Comparison of ENCODE assay signal across 14 cellular contexts in genomic region chr3:149214702-149215101, GRCh38. TPM values are rescaled to one million over a fixed set of nuclear protein-coding genes. Genes with fewer than 3 reads are reported as not detected.
DNase-seq lines count a peak whose midpoint lies in the region; ATAC-seq and TF ChIP-seq lines count a peak whose summit lies in the region.
"Had no signal": no experiment of that assay in that cellular context is flagged by ENCODE, and none has a peak within 500 bp of the region (broad histone marks: within the 10 kb centered on the region; RNA-seq: fewer than 3 reads in every experiment).

No MANE protein-coding gene starts in this region.

- POLR2A ChIA-PET in WTC11 (lab: Charles Lee), result no interaction called here

- TF ChIP-seq CTCF in WTC11 (IDR thresholded peaks at IDR 0.05) (no peak), CD14-positive monocyte (IDR thresholded peaks at IDR 0.05) (no peak), GM10266 (IDR thresholded peaks at IDR 0.05; ENCODE audit: control insufficient read depth, insufficient read depth, low read depth, missing control alignments) (no peak)

- no peaks in the 10 kb centered on the region for H3K27me3 ChIP-seq in mesendoderm (ENCODE audit: insufficient read depth, low read length, poor library complexity)

- H3K36me3 Mint-ChIP-seq in WTC11 (peaks cover 7% of the 10 kb centered on the region), CD14-positive monocyte (no peaks in the 10 kb centered on the region)
- H3K36me3 Mint-ChIP-seq: CD8-positive, alpha-beta memory T cell had no signal

- H3K4me3 ChIP-seq in mesendoderm (ENCODE audit: low read length), result no peak overlapping the region
- H3K4me3 ChIP-seq: PC-9 had no signal

- H3K27me3 Mint-ChIP-seq in WTC11 (ENCODE audit: low read depth), result no peaks in the 10 kb centered on the region
- peaks cover 1 to 4% (median 2%) of the 10 kb centered on the region in 3 donors for H3K27me3 Mint-ChIP-seq in CD14-positive monocyte (ENCODE audit: low read depth in 3 of 3)

- WGBS in mesendoderm (ENCODE audit: extremely low coverage, insufficient coverage, low lambda C conversion rate), result no CpG with 5 or more reads among the region's 1 CpG

- peak overlapping the region; percentile 86 for H4K8ac ChIP-seq in mesendoderm (ENCODE audit: low read depth, low read length)

- H3K9me3 Mint-ChIP-seq in WTC11 (peaks cover 10% of the 10 kb centered on the region), CD14-positive monocyte (peaks cover 0 to 2% (median 0%) of the 10 kb centered on the region in 7 donors)

- H3K79me2 ChIP-seq in mesendoderm (ENCODE audit: control insufficient read depth, insufficient read depth, low read length), result no peaks in the 10 kb centered on the region

- H3K27ac Mint-ChIP-seq in WTC11 (no peak overlapping the region), CD14-positive monocyte (no peak overlapping the region)
- H3K27ac Mint-ChIP-seq: CD8-positive, alpha-beta memory T cell; H9 had no signal

- CTCF ChIA-PET in WTC11 (lab: Charles Lee), result no interaction called here

- no peak overlapping the region for H2BK120ac ChIP-seq in mesendoderm (ENCODE audit: low read depth, low read length)

- no peaks in the 10 kb centered on the region for H3K79me1 ChIP-seq in mesendoderm (ENCODE audit: low read length)

- DNase-seq in COLO668 (lab: John Stamatoyannopoulos, UW; ENCODE audit: unreplicated experiment) (peak; percentile 6), HuH-7 (ENCODE audit: low spot score) (peak; percentile 28), WTC11 (ENCODE audit: low spot score) (no peak), mesendoderm (no peak), mesenteric fat pad (ENCODE audit: low spot score) (no peak), CD14-positive monocyte (ENCODE audit: low spot score) (no peak), GM10266 (ENCODE audit: extremely low spot score) (no peak)
- DNase-seq: CD8-positive, alpha-beta memory T cell; H9; Karpas-422; NCI-H524; PC-9 had no signal

- H3K9ac ChIP-seq in mesendoderm (ENCODE audit: low read length), result no peak overlapping the region

- H3K4me3 Mint-ChIP-seq in WTC11 (no peak overlapping the region), CD14-positive monocyte (no peak overlapping the region)
- H3K4me3 Mint-ChIP-seq: CD8-positive, alpha-beta memory T cell; H9 had no signal

- H3K23ac ChIP-seq in mesendoderm (ENCODE audit: low read length), result no peak overlapping the region

- H3K36me3 ChIP-seq in mesendoderm (ENCODE audit: control insufficient read depth, insufficient read depth, low read length), result no peaks in the 10 kb centered on the region

- no peak overlapping the region for H2AK5ac ChIP-seq in mesendoderm (ENCODE audit: low read length)

- no peak overlapping the region for H2BK15ac ChIP-seq in mesendoderm (replicated peaks; ENCODE audit: low read depth)

- H4K5ac ChIP-seq in mesendoderm (ENCODE audit: low read length), result no peak overlapping the region

- H3K18ac ChIP-seq in mesendoderm (ENCODE audit: low read length), result no peak overlapping the region

- no peak overlapping the region for H3K4me2 ChIP-seq in mesendoderm (ENCODE audit: low read length)
- H3K4me2 ChIP-seq: PC-9 had no signal

- H2BK5ac ChIP-seq in mesendoderm (ENCODE audit: low read length), result no peak overlapping the region

- no peak overlapping the region for H3K27ac ChIP-seq in mesendoderm (ENCODE audit: low read depth, low read length)
- H3K27ac ChIP-seq: PC-9 had no signal

- H3K56ac ChIP-seq in mesendoderm (ENCODE audit: low read length), result no peak overlapping the region

- H3K4me1 Mint-ChIP-seq in WTC11, result peaks cover 22% of the 10 kb centered on the region
- no peaks in the 10 kb centered on the region for H3K4me1 Mint-ChIP-seq in CD14-positive monocyte
- H3K4me1 Mint-ChIP-seq: CD8-positive, alpha-beta memory T cell had no signal

- H3K4ac ChIP-seq in mesendoderm (ENCODE audit: low read depth, low read length), result no peak overlapping the region

- no peak for ATAC-seq in WTC11
- ATAC-seq in HG02840 (IDR thresholded peaks at IDR 0.05; ENCODE audit: low FRiP score, unreplicated experiment), result no peak

- intact Hi-C loops in CD14-positive monocyte (cut with micrococcal nuclease), result no loop called here

- no peaks in the 10 kb centered on the region for H3K4me1 ChIP-seq in mesendoderm (ENCODE audit: control insufficient read depth, low read depth, low read length)

TF ChIP-seq in WTC11, 78 proteins besides CTCF, POLR2A, EP300 and RAD21:
- TF ChIP-seq ELF4 (CRISPR knock-in tag; IDR thresholded peaks at IDR 0.05; ENCODE audit: low read depth) (no peak), GABPB1 (CRISPR knock-in tag; IDR thresholded peaks at IDR 0.05) (peak; percentile 63), ERG (CRISPR knock-in tag; IDR thresholded peaks at IDR 0.05) (no peak)

RNA-seq across cellular contexts. Expression of gene CP, which starts 6.9 kb away (rescaled TPM):
- 1.1 to 1.9 TPM (median 1.5 TPM) in 3 replicates for total RNA-seq in WTC11 (2021)
- 2.4 TPM for polyA plus RNA-seq in mesendoderm (2013, experiment 1 of 2)
- polyA plus RNA-seq in mesendoderm (2013, experiment 2 of 2), result 2.6 TPM
- 17.5 TPM for total RNA-seq in mesenteric fat pad
- polyA plus RNA-seq in CD14-positive monocyte, result not detected
- total RNA-seq: CD8-positive, alpha-beta memory T cell had no signal
- polyA plus RNA-seq: BJ; CD8-positive, alpha-beta memory T cell had no signal

Comparison
In these comparisons a context has a peak if more than half of its experiments do, and no peak if none do; other contexts are left out.
1. DNase-seq: peak in COLO668 (single experiment) and HuH-7 (single experiment); none in WTC11 (single experiment), mesendoderm (single experiment), mesenteric fat pad (single experiment), CD14-positive monocyte (single experiment) and GM10266 (single experiment).